In genomic region chr2:43905871-43906270, GRCh38 we compare ENCODE assay signal across 12 cellular contexts.
"Had no signal": no experiment of that assay in that cellular context is flagged by ENCODE, and none has a peak within 500 bp of the region (broad histone marks: within the 10 kb centered on the region; RNA-seq: fewer than 3 reads in every experiment).

No MANE protein-coding gene starts in this region.

- ATAC-seq: psoas muscle, sciatic nerve had no signal

- H3K4me1 ChIP-seq: psoas muscle, spleen had no signal

- H3K4me3 ChIP-seq: dorsolateral prefrontal cortex, psoas muscle, SK-N-MC, spleen had no signal

- H3K27me3 ChIP-seq: dorsolateral prefrontal cortex, spleen had no signal

- H3K27ac ChIP-seq: psoas muscle, SK-N-MC, spleen had no signal

- H3K9me3 ChIP-seq: psoas muscle, spleen had no signal

- DNase-seq: activated CD4-positive, alpha-beta T cell treated with anti-CD3 and anti-CD28 coated beads, Interleukin-2, amount 10 ng/mL, durations not matched to agents 7 days and 5 days; activated CD4-positive, CD25-positive, alpha-beta regulatory T cell; activated CD8-positive, alpha-beta memory T cell treated with anti-CD3 and anti-CD28 coated beads for 24 hours; activated naive CD4-positive, alpha-beta T cell treated with anti-CD3 and anti-CD28 coated beads for 36 hours; cerebellar nuclear complex; dorsolateral prefrontal cortex; erythroblast; nephron progenitor cell; psoas muscle; spleen had no signal
